Comparison of ENCODE assay signal across 8 cellular contexts in the genomic region with DNA sequence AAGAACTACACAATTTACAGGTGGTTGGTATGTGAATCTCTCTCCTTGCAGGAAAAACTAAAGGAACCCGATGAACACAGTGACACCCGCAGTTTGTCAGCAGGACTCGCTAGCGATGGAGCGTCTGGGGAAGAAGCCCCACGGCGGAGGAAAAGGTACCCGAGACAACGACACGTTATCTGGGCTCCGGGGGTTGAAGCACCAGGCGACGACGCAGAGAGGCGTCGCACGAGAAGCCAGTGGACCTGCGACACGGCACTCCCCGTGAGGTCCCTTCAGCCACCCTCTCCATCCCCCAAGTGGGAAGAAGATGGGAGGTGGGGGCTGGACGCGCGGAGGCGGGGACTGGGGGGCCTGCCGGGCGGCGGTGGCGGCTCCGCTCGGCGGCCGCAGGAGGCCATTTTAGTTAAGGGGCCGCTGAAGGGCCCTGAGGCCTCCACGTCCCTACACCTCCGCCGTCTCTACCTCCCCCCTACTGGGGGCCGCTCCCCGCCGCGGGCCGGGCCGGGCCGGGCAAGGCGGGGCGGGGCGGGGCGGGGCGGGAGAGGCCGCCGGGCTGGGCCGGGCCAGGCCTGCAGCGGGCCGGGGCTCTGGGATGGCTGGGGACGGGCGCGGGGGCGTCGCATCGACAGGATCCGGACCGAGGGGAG. TPM values are rescaled to one million over a fixed set of nuclear protein-coding genes. Genes with fewer than 3 reads are reported as not detected.
DNase-seq lines count a peak whose midpoint lies in the region; ATAC-seq and TF ChIP-seq lines count a peak whose summit lies in the region.

No MANE protein-coding gene starts in this region.

- DNase-seq in SK-MEL-5 (ENCODE audit: low read depth, low spot score) (peak; percentile 44), adrenal gland (peak; percentile 33 to 61 (median 51)), right cardiac atrium (peak; percentile 40 to 79 (median 76)), putamen (ENCODE audit: low spot score) (peak; percentile 35), NCI-H2029 (lab: John Stamatoyannopoulos, UW) (no peak)

- no peaks in the 10 kb centered on the region for H3K9me3 ChIP-seq in adrenal gland (replicated peaks in 1 of 3)
- peaks cover 3% of the 10 kb centered on the region for H3K9me3 ChIP-seq in right cardiac atrium (ENCODE audit: control insufficient read depth, low read length)

- TF ChIP-seq POLR2A in adrenal gland (IDR thresholded peaks at IDR 0.05), result no peak

- TF ChIP-seq CTCF in C4-2B (conservative IDR thresholded peaks at IDR 0.05) (no peak), adrenal gland (IDR thresholded peaks at IDR 0.05) (no peak)

- H3K4me1 ChIP-seq in adrenal gland (replicated peaks in 1 of 2), result peaks cover 7 to 39% of the 10 kb centered on the region in 2 donors
- H3K4me1 ChIP-seq in right cardiac atrium (ENCODE audit: control insufficient read depth, insufficient read depth, low read length), result peaks cover 5% of the 10 kb centered on the region

- H3K27ac ChIP-seq in C4-2B (peak overlapping the region; percentile 94), adrenal gland (peak overlapping the region; percentile 86 to 98 (median 97)), right cardiac atrium (ENCODE audit: low read length) (peak overlapping the region; percentile 94)

- in situ Hi-C loops in SK-MEL-5 (cut with HindIII; ENCODE audit: low pct_unique_long_range_greater_than_20kb, low sequenced_read_pairs), result no loop called here

- H3K4me3 ChIP-seq in adrenal gland (peak overlapping the region; percentile 19 to 93 (median 56)), right cardiac atrium (ENCODE audit: low read length) (peak overlapping the region; percentile 89)

- WGBS in adrenal gland, 4 donors, result 0 to 7% (median 2%) methylated on average over 3 to 61 of the region's 61 CpGs
- under 1% methylated on average over 61 of the region's 61 CpGs for WGBS in right cardiac atrium

- H3K27me3 ChIP-seq in adrenal gland, result no peaks in the 10 kb centered on the region
- H3K27me3 ChIP-seq in right cardiac atrium (ENCODE audit: control insufficient read depth, insufficient read depth), result no peaks in the 10 kb centered on the region

- ATAC-seq in GM19324 (IDR thresholded peaks at IDR 0.05; ENCODE audit: low FRiP score, unreplicated experiment) (peak; percentile 58), HG03439 (IDR thresholded peaks at IDR 0.05; ENCODE audit: unreplicated experiment) (peak; percentile 43), right cardiac atrium (peak; percentile 74 to 79)

- intact Hi-C loops in adrenal gland (cut with DNase I) (no loop called here), right cardiac atrium (cut with DNase I) (no loop called here)

- H3K36me3 ChIP-seq in adrenal gland (replicated peaks in 1 of 2), result no peaks in the 10 kb centered on the region

RNA-seq across cellular contexts. Expression of gene ZFR, which starts 0.9 kb away (rescaled TPM):
- total RNA-seq in SK-MEL-5 (2014; rRNA removed; shearing (Covaris generic)), result 105 TPM in 2 replicates
- 68.8 and 88.5 TPM in 2 replicates for polyA plus RNA-seq in SK-MEL-5 (2015; cell fraction: cytosol; rRNA removed)
- polyA plus RNA-seq in SK-MEL-5 (2015; cell fraction: nucleus; rRNA removed), result 63.3 and 63.8 TPM in 2 replicates
- total RNA-seq in adrenal gland, result 10 to 100 TPM; 58.5 to 99.7 (median 72.7) TPM
- 100 to 1,000 TPM in 1 of 3 donors, 10 to 100 TPM in 2; 29.4 to 154 (median 40.7) TPM for polyA plus RNA-seq in adrenal gland
- total RNA-seq in right cardiac atrium, result 10 to 100 TPM; 54.6 to 58.7 (median 55.9) TPM
- 28.9 TPM for polyA plus RNA-seq in right cardiac atrium
